In genomic region chr12:46473634-46474201, GRCh38 we compare ENCODE assay signal across 1 cellular context.
TF ChIP-seq lines count a peak whose summit lies in the region.

No MANE protein-coding gene starts in this region.

TF ChIP-seq in H1, 55 proteins besides CTCF, POLR2A, EP300 and RAD21 (continued from another document):
- no peak for TF ChIP-seq CHD7 (IDR thresholded peaks at IDR 0.05; ENCODE audit: insufficient replicate concordance, low read length)
- no peak for TF ChIP-seq FOSL1 (IDR thresholded peaks at IDR 0.05; ENCODE audit: insufficient read depth, low read depth, low read length)
- TF ChIP-seq HDAC6 (IDR thresholded peaks at IDR 0.05; ENCODE audit: low read depth, low read length) = no peak
- no peak for TF ChIP-seq ASH2L (IDR thresholded peaks at IDR 0.05; ENCODE audit: low read length)
- TF ChIP-seq CTBP2 (IDR thresholded peaks at IDR 0.05; ENCODE audit: borderline replicate concordance, insufficient read depth, insufficient read length, low read length) = no peak
- no peak for TF ChIP-seq BCL11A (IDR thresholded peaks at IDR 0.05; ENCODE audit: low read depth in 2 of 2, low read length in 2 of 2)
- TF ChIP-seq TAF1 (IDR thresholded peaks at IDR 0.05; ENCODE audit: low read depth, low read length) = no peak
- no peak for TF ChIP-seq SIRT6 (IDR thresholded peaks at IDR 0.05; ENCODE audit: low read length)
- TF ChIP-seq E2F6 (IDR thresholded peaks at IDR 0.05) = no peak
- TF ChIP-seq USF2 (IDR thresholded peaks at IDR 0.05; ENCODE audit: low read length) = no peak
- TF ChIP-seq TEAD4 (IDR thresholded peaks at IDR 0.05; ENCODE audit: low read depth, low read length) = no peak
- TF ChIP-seq ATF3 (IDR thresholded peaks at IDR 0.05; ENCODE audit: insufficient read depth, low read depth, low read length) = no peak
- no peak for TF ChIP-seq CBX8 (IDR thresholded peaks at IDR 0.05; ENCODE audit: borderline replicate concordance, low read depth, low read length)
- TF ChIP-seq BRCA1 (IDR thresholded peaks at IDR 0.05; ENCODE audit: low read depth, low read length) = no peak
- no peak for TF ChIP-seq EZH2 (IDR thresholded peaks at IDR 0.05; ENCODE audit: low read depth, low read length, severe bottlenecking)
